Comparison of ENCODE assay signal across 1 cellular context in genomic region chr5:5422819-5423515, GRCh38.
TF ChIP-seq lines count a peak whose summit lies in the region.

No MANE protein-coding gene starts in this region.

TF ChIP-seq in K562, 482 proteins besides CTCF, POLR2A, EP300 and RAD21 (continued from another document):
- peak; percentile 54; the same call in 1 of the 2 replicates for TF ChIP-seq ZNF740 (CRISPR knock-in tag; IDR thresholded peaks at IDR 0.05)
- TF ChIP-seq ZNF740 (tag; IDR thresholded peaks at IDR 0.05) = no peak
- TF ChIP-seq ZNF764 (CRISPR knock-in tag; IDR thresholded peaks at IDR 0.05; ENCODE audit: low read depth) = no peak
